16 cellular contexts compared by ENCODE assay signal in genomic region chr6:111918825-111919224, GRCh38. TPM values are rescaled to one million over a fixed set of nuclear protein-coding genes. Genes with fewer than 3 reads are reported as not detected.
DNase-seq lines count a peak whose midpoint lies in the region; ATAC-seq and TF ChIP-seq lines count a peak whose summit lies in the region.
"Had no signal": no experiment of that assay in that cellular context is flagged by ENCODE, and none has a peak within 500 bp of the region (broad histone marks: within the 10 kb centered on the region; RNA-seq: fewer than 3 reads in every experiment).

No MANE protein-coding gene starts in this region.

- CTCF ChIA-PET in activated CD4-positive, alpha-beta memory T cell treated with anti-CD3 and anti-CD28 coated beads for 36 hours (lab: Charles Lee), result no interaction called here
- CTCF ChIA-PET in activated CD4-positive, alpha-beta memory T cell treated with anti-CD3 and anti-CD28 coated beads, Interleukin-2, amount 10 ng/mL, durations not matched to agents 7 days and 5 days (lab: Charles Lee), result no interaction called here

- intact Hi-C loops in activated CD4-positive, alpha-beta memory T cell treated with anti-CD3 and anti-CD28 coated beads for 36 hours (cut with micrococcal nuclease), result no loop called here

- POLR2A ChIA-PET in activated CD4-positive, alpha-beta memory T cell treated with anti-CD3 and anti-CD28 coated beads for 36 hours (lab: Charles Lee), result no interaction called here
- POLR2A ChIA-PET in activated CD4-positive, alpha-beta memory T cell treated with anti-CD3 and anti-CD28 coated beads, Interleukin-2, amount 10 ng/mL, durations not matched to agents 7 days and 5 days (lab: Charles Lee), result no interaction called here

- DNase-seq in activated CD4-positive, alpha-beta memory T cell treated with anti-CD3 and anti-CD28 coated beads for 36 hours, result peak; percentile 19
- DNase-seq in activated CD4-positive, alpha-beta memory T cell treated with anti-CD3 and anti-CD28 coated beads, Interleukin-2, amount 10 ng/mL, durations not matched to agents 7 days and 5 days, result no peak
- DNase-seq in MV-4-11 (lab: John Stamatoyannopoulos, UW), result peak; percentile 82
- DNase-seq in foreskin keratinocyte, result peak; percentile 33 to 77
- DNase-seq in stimulated activated effector memory CD8-positive, alpha-beta T cell treated with anti-CD3 and anti-CD28 coated beads, Interleukin-12 subunit alpha, Interleukin-12 subunit beta, amount 100 ng/mL, for 72 hours (ENCODE audit: low spot score in 2 of 2), result no peak
- DNase-seq in erythroblast (lab: John Stamatoyannopoulos, UW), result no peak
- DNase-seq in COLO668 (lab: John Stamatoyannopoulos, UW; ENCODE audit: unreplicated experiment), result no peak
- no peak for DNase-seq in iPS-NIHi11 (ENCODE audit: low spot score)
- DNase-seq: activated CD4-positive, alpha-beta T cell treated with anti-CD3 and anti-CD28 coated beads for 48 hours; activated naive CD4-positive, alpha-beta T cell treated with anti-CD3 and anti-CD28 coated beads, Interleukin-2, amount 10 ng/mL, durations not matched to agents 7 days and 5 days; dermis blood vessel endothelial cell; head of caudate nucleus; NCI-H1417 treated with DMSO at 0.1 percent for 48 hours; NCI-H82 had no signal

- peaks cover 14% of the 10 kb centered on the region for H3K4me1 Mint-ChIP-seq in activated CD4-positive, alpha-beta memory T cell treated with anti-CD3 and anti-CD28 coated beads for 36 hours (ENCODE audit: low read depth)
- H3K4me1 Mint-ChIP-seq in activated CD4-positive, alpha-beta memory T cell treated with anti-CD3 and anti-CD28 coated beads, Interleukin-2, amount 10 ng/mL, durations not matched to agents 7 days and 5 days, result peaks cover 13% of the 10 kb centered on the region
- peaks cover 5% of the 10 kb centered on the region for H3K4me1 Mint-ChIP-seq in stimulated activated effector memory CD8-positive, alpha-beta T cell treated with anti-CD3 and anti-CD28 coated beads, Interleukin-12 subunit alpha, Interleukin-12 subunit beta, amount 100 ng/mL, for 72 hours
- H3K4me1 Mint-ChIP-seq: memory B cell had no signal

- peaks cover 14% of the 10 kb centered on the region for H3K4me1 ChIP-seq in foreskin keratinocyte

- H3K27me3 Mint-ChIP-seq in activated CD4-positive, alpha-beta memory T cell treated with anti-CD3 and anti-CD28 coated beads for 36 hours, result no peaks in the 10 kb centered on the region
- no peaks in the 10 kb centered on the region for H3K27me3 Mint-ChIP-seq in activated CD4-positive, alpha-beta memory T cell treated with anti-CD3 and anti-CD28 coated beads, Interleukin-2, amount 10 ng/mL, durations not matched to agents 7 days and 5 days

- peak; percentile 87 for ATAC-seq in foreskin keratinocyte
- peak; percentile 80 for ATAC-seq in stimulated activated effector memory CD8-positive, alpha-beta T cell treated with anti-CD3 and anti-CD28 coated beads, Interleukin-12 subunit alpha, Interleukin-12 subunit beta, amount 100 ng/mL, for 72 hours

- no peak overlapping the region for H3K4me3 Mint-ChIP-seq in activated CD4-positive, alpha-beta memory T cell treated with anti-CD3 and anti-CD28 coated beads for 36 hours
- no peak overlapping the region for H3K4me3 Mint-ChIP-seq in activated CD4-positive, alpha-beta memory T cell treated with anti-CD3 and anti-CD28 coated beads, Interleukin-2, amount 10 ng/mL, durations not matched to agents 7 days and 5 days
- H3K4me3 Mint-ChIP-seq in stimulated activated effector memory CD8-positive, alpha-beta T cell treated with anti-CD3 and anti-CD28 coated beads, Interleukin-12 subunit alpha, Interleukin-12 subunit beta, amount 100 ng/mL, for 72 hours, result no peak overlapping the region
- H3K4me3 Mint-ChIP-seq: activated naive CD4-positive, alpha-beta T cell treated with anti-CD3 and anti-CD28 coated beads, Interleukin-2, amount 10 ng/mL, durations not matched to agents 7 days and 5 days; memory B cell had no signal

- no peak for TF ChIP-seq POLR2A in erythroblast (IDR thresholded peaks at IDR 0.05; ENCODE audit: low read length)

- H3K27me3 ChIP-seq in foreskin keratinocyte, result no peaks in the 10 kb centered on the region

- no peaks in the 10 kb centered on the region for H3K36me3 Mint-ChIP-seq in activated CD4-positive, alpha-beta memory T cell treated with anti-CD3 and anti-CD28 coated beads for 36 hours
- H3K36me3 Mint-ChIP-seq in activated CD4-positive, alpha-beta memory T cell treated with anti-CD3 and anti-CD28 coated beads, Interleukin-2, amount 10 ng/mL, durations not matched to agents 7 days and 5 days (ENCODE audit: low read depth), result no peaks in the 10 kb centered on the region
- H3K36me3 Mint-ChIP-seq in stimulated activated effector memory CD8-positive, alpha-beta T cell treated with anti-CD3 and anti-CD28 coated beads, Interleukin-12 subunit alpha, Interleukin-12 subunit beta, amount 100 ng/mL, for 72 hours, result no peaks in the 10 kb centered on the region
- H3K36me3 Mint-ChIP-seq: activated naive CD4-positive, alpha-beta T cell treated with anti-CD3 and anti-CD28 coated beads, Interleukin-2, amount 10 ng/mL, durations not matched to agents 7 days and 5 days; memory B cell had no signal

- TF ChIP-seq CTCF in foreskin keratinocyte (conservative IDR thresholded peaks at IDR 0.05), result no peak

- H3K27ac ChIP-seq in foreskin keratinocyte, result no peak overlapping the region

- H3K9me3 Mint-ChIP-seq in activated CD4-positive, alpha-beta memory T cell treated with anti-CD3 and anti-CD28 coated beads for 36 hours, result no peaks in the 10 kb centered on the region
- no peaks in the 10 kb centered on the region for H3K9me3 Mint-ChIP-seq in activated CD4-positive, alpha-beta memory T cell treated with anti-CD3 and anti-CD28 coated beads, Interleukin-2, amount 10 ng/mL, durations not matched to agents 7 days and 5 days
- no peaks in the 10 kb centered on the region for H3K9me3 Mint-ChIP-seq in stimulated activated effector memory CD8-positive, alpha-beta T cell treated with anti-CD3 and anti-CD28 coated beads, Interleukin-12 subunit alpha, Interleukin-12 subunit beta, amount 100 ng/mL, for 72 hours
- H3K9me3 Mint-ChIP-seq: activated naive CD4-positive, alpha-beta T cell treated with anti-CD3 and anti-CD28 coated beads, Interleukin-2, amount 10 ng/mL, durations not matched to agents 7 days and 5 days; memory B cell had no signal

- H3K27ac Mint-ChIP-seq in activated CD4-positive, alpha-beta memory T cell treated with anti-CD3 and anti-CD28 coated beads for 36 hours, result no peak overlapping the region
- H3K27ac Mint-ChIP-seq in activated CD4-positive, alpha-beta memory T cell treated with anti-CD3 and anti-CD28 coated beads, Interleukin-2, amount 10 ng/mL, durations not matched to agents 7 days and 5 days, result no peak overlapping the region
- H3K27ac Mint-ChIP-seq in stimulated activated effector memory CD8-positive, alpha-beta T cell treated with anti-CD3 and anti-CD28 coated beads, Interleukin-12 subunit alpha, Interleukin-12 subunit beta, amount 100 ng/mL, for 72 hours, result no peak overlapping the region
- H3K27ac Mint-ChIP-seq: activated naive CD4-positive, alpha-beta T cell treated with anti-CD3 and anti-CD28 coated beads, Interleukin-2, amount 10 ng/mL, durations not matched to agents 7 days and 5 days; memory B cell; progenitor cell of endocrine pancreas had no signal

RNA-seq across cellular contexts. Expression of gene FYN, which starts 45.6 kb away (rescaled TPM):
- total RNA-seq in activated CD4-positive, alpha-beta memory T cell treated with anti-CD3 and anti-CD28 coated beads for 36 hours, result 100 to 1,000 TPM; 353 to 365 TPM
- total RNA-seq in activated CD4-positive, alpha-beta memory T cell treated with anti-CD3 and anti-CD28 coated beads, Interleukin-2, amount 10 ng/mL, durations not matched to agents 7 days and 5 days, result 100 to 1,000 TPM; 201 to 208 TPM
- 46.4 and 61.1 TPM in 2 replicates for total RNA-seq in foreskin keratinocyte
- 37.8 and 42.4 TPM in 2 replicates for polyA plus RNA-seq in foreskin keratinocyte

Comparison
In these comparisons a context has a peak if more than half of its experiments do, and no peak if none do; other contexts are left out.
1. DNase-seq: peak in activated CD4-positive, alpha-beta memory T cell treated with anti-CD3 and anti-CD28 coated beads for 36 hours (single experiment), MV-4-11 (single experiment) and foreskin keratinocyte (2 of 2); none in activated CD4-positive, alpha-beta memory T cell treated with anti-CD3 and anti-CD28 coated beads, Interleukin-2, amount 10 ng/mL, durations not matched to agents 7 days and 5 days (single experiment), stimulated activated effector memory CD8-positive, alpha-beta T cell treated with anti-CD3 and anti-CD28 coated beads, Interleukin-12 subunit alpha, Interleukin-12 subunit beta, amount 100 ng/mL, for 72 hours (0 of 2), erythroblast (0 of 2), COLO668 (single experiment) and iPS-NIHi11 (single experiment).